ENCODE assay signal across 1 cellular context in the genomic region with DNA sequence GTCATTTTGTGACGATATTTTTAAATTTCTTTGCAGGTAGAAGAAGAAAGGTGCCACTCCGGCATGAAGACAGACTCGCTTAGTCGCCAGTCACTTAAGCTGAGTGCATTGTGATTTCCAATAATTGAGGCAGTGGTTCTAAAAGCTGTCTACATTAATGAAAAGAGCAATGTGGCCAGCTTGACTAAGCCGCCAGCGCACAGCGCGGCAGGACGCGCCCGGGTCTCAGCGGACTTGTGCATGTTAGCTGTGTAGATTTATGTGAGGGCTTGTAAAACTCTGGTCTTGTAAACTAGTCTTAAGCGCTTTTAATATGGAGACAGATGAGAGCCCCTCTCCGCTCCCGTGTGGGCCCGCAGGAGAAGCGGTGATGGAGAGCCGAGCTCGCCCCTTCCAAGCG.
TF ChIP-seq lines count a peak whose summit lies in the region.

No MANE protein-coding gene starts in this region.

TF ChIP-seq in GM23338, 12 proteins besides CTCF, POLR2A, EP300 and RAD21 (continued from another document):
- TF ChIP-seq, protein P1, sequence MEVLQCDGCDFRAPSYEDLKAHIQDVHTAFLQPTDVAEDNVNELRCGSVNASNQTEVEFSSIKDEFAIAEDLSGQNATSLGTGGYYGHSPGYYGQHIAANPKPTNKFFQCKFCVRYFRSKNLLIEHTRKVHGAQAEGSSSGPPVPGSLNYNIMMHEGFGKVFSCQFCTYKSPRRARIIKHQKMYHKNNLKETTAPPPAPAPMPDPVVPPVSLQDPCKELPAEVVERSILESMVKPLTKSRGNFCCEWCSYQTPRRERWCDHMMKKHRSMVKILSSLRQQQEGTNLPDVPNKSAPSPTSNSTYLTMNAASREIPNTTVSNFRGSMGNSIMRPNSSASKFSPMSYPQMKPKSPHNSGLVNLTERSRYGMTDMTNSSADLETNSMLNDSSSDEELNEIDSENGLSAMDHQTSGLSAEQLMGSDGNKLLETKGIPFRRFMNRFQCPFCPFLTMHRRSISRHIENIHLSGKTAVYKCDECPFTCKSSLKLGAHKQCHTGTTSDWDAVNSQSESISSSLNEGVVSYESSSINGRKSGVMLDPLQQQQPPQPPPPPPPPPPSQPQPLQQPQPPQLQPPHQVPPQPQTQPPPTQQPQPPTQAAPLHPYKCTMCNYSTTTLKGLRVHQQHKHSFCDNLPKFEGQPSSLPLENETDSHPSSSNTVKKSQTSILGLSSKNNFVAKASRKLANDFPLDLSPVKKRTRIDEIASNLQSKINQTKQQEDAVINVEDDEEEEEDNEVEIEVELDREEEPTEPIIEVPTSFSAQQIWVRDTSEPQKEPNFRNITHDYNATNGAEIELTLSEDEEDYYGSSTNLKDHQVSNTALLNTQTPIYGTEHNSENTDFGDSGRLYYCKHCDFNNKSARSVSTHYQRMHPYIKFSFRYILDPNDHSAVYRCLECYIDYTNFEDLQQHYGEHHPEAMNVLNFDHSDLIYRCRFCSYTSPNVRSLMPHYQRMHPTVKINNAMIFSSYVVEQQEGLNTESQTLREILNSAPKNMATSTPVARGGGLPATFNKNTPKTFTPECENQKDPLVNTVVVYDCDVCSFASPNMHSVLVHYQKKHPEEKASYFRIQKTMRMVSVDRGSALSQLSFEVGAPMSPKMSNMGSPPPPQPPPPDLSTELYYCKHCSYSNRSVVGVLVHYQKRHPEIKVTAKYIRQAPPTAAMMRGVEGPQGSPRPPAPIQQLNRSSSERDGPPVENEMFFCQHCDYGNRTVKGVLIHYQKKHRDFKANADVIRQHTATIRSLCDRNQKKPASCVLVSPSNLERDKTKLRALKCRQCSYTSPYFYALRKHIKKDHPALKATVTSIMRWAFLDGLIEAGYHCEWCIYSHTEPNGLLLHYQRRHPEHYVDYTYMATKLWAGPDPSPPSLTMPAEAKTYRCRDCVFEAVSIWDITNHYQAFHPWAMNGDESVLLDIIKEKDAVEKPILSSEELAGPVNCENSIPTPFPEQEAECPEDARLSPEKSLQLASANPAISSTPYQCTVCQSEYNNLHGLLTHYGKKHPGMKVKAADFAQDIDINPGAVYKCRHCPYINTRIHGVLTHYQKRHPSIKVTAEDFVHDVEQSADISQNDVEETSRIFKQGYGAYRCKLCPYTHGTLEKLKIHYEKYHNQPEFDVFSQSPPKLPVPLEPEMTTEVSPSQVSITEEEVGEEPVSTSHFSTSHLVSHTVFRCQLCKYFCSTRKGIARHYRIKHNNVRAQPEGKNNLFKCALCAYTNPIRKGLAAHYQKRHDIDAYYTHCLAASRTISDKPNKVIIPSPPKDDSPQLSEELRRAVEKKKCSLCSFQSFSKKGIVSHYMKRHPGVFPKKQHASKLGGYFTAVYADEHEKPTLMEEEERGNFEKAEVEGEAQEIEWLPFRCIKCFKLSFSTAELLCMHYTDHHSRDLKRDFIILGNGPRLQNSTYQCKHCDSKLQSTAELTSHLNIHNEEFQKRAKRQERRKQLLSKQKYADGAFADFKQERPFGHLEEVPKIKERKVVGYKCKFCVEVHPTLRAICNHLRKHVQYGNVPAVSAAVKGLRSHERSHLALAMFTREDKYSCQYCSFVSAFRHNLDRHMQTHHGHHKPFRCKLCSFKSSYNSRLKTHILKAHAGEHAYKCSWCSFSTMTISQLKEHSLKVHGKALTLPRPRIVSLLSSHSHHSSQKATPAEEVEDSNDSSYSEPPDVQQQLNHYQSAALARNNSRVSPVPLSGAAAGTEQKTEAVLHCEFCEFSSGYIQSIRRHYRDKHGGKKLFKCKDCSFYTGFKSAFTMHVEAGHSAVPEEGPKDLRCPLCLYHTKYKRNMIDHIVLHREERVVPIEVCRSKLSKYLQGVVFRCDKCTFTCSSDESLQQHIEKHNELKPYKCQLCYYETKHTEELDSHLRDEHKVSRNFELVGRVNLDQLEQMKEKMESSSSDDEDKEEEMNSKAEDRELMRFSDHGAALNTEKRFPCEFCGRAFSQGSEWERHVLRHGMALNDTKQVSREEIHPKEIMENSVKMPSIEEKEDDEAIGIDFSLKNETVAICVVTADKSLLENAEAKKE (CRISPR knock-in tag; IDR thresholded peaks at IDR 0.05), result no peak
